In the genomic region with DNA sequence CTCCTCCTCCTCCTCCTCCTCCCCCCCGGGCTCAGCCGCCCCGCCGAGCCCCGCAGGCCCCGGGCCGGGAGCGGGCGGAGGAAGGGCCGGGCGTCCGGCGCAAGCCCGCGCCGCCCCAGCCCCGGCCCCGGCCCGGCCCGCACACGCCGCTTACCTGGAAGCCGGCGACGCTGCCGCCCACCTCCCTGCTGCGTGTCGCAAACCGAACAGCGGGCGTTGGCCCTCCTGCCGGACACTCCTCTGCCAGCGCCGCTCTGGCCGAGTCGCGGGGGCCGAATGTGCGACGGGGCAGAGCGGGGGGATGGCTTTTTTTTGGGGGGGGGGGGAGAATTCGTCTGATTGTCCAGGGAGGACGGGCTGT, we compare ENCODE assay signal across 10 cellular contexts. TPM values are rescaled to one million over a fixed set of nuclear protein-coding genes. Genes with fewer than 3 reads are reported as not detected.
DNase-seq lines count a peak whose midpoint lies in the region; ATAC-seq, FAIRE-seq and TF ChIP-seq lines count a peak whose summit lies in the region.
"Had no signal": no experiment of that assay in that cellular context is flagged by ENCODE, and none has a peak within 500 bp of the region (broad histone marks: within the 10 kb centered on the region; RNA-seq: fewer than 3 reads in every experiment).

No MANE protein-coding gene starts in this region.

- no peak overlapping the region for H3K4ac ChIP-seq in H9 (ENCODE audit: low read depth, low read length)

- no peak overlapping the region for H3K18ac ChIP-seq in H9 (ENCODE audit: insufficient read length, low read depth, low read length)

- H2AK5ac ChIP-seq in H9 (ENCODE audit: insufficient read length, low read length), result no peak overlapping the region

- H3K4me3 Mint-ChIP-seq in H9, result peak overlapping the region in 1 of 2 experiments; percentile 76; a peak in 2 of 5 replicates
- H3K4me3 Mint-ChIP-seq in activated naive CD8-positive, alpha-beta T cell treated with anti-CD3 and anti-CD28 coated beads for 36 hours, result peak overlapping the region; percentile 63

- H3K36me3 ChIP-seq in small intestine (ENCODE audit: control insufficient read depth in 2 of 2, insufficient read depth in 2 of 2, low read length in 2 of 2), result no peaks in the 10 kb centered on the region

- H3K27ac ChIP-seq in H9 (ENCODE audit: insufficient read length, low read depth, low read length), result no peak overlapping the region
- no peak overlapping the region for H3K27ac ChIP-seq in small intestine (ENCODE audit: low read depth in 1 of 2, low read length in 1 of 2)

- H3K9me3 Mint-ChIP-seq in H9, result peaks cover 2 to 9% of the 10 kb centered on the region in 2 experiments; a peak in 2 of 5 replicates
- no peaks in the 10 kb centered on the region for H3K9me3 Mint-ChIP-seq in activated naive CD8-positive, alpha-beta T cell treated with anti-CD3 and anti-CD28 coated beads for 36 hours

- H3K9ac ChIP-seq in H9 (ENCODE audit: extremely low read depth, insufficient read length, low read length), result no peak overlapping the region

- peaks cover 9 to 26% of the 10 kb centered on the region in 2 experiments for H3K4me1 Mint-ChIP-seq in H9
- peaks cover 20% of the 10 kb centered on the region for H3K4me1 Mint-ChIP-seq in activated naive CD8-positive, alpha-beta T cell treated with anti-CD3 and anti-CD28 coated beads for 36 hours

- ATAC-seq in GM21825 (IDR thresholded peaks at IDR 0.05; ENCODE audit: unreplicated experiment) (no peak), HG03521 (IDR thresholded peaks at IDR 0.05; ENCODE audit: unreplicated experiment) (no peak)

- no CpG with 5 or more reads among the region's 43 CpGs for WGBS in H9 (ENCODE audit: extremely low coverage, insufficient read length, low lambda C conversion rate)
- WGBS in small intestine, 3 donors, result 1 to 3% (median 2%) methylated on average over 21 to 43 of the region's 43 CpGs

- H2BK20ac ChIP-seq in H9 (ENCODE audit: low read depth, low read length, poor library complexity, severe bottlenecking), result no peak overlapping the region

- H3K9me3 ChIP-seq in H9 (ENCODE audit: control insufficient read depth, low read depth, low read length) (no peaks in the 10 kb centered on the region), small intestine (ENCODE audit: control insufficient read depth, low read depth) (no peaks in the 10 kb centered on the region)

- H3K4me3 ChIP-seq in iPS-11a (ENCODE audit: low read depth, low read length) (peak overlapping the region; percentile 17), small intestine (ENCODE audit: low read depth in 1 of 2, low read length in 2 of 2) (peak overlapping the region; percentile 11 to 12)

- H3K4me2 ChIP-seq in H9 (ENCODE audit: insufficient read depth, insufficient read length, low read length), result peak overlapping the region; percentile 62

- no peak overlapping the region for H4K8ac ChIP-seq in H9 (replicated peaks; ENCODE audit: insufficient read length, low read depth, low read length)

- H3K27ac Mint-ChIP-seq in H9, result no peak overlapping the region
- H3K27ac Mint-ChIP-seq in activated naive CD8-positive, alpha-beta T cell treated with anti-CD3 and anti-CD28 coated beads for 36 hours, result no peak overlapping the region

- no peak overlapping the region for H3K56ac ChIP-seq in H9 (ENCODE audit: insufficient read length, low read depth, low read length)

- peaks cover 14% of the 10 kb centered on the region for H3K23me2 ChIP-seq in H9 (ENCODE audit: insufficient read length, low read depth, low read length, poor library complexity, severe bottlenecking)

- no peak for FAIRE-seq in small intestine (lab: Jason Lieb, UNC)

- no peak overlapping the region for H3T11ph ChIP-seq in H9 (ENCODE audit: low read length)

- no peaks in the 10 kb centered on the region for H3K79me1 ChIP-seq in H9 (ENCODE audit: insufficient read depth, low read depth, low read length, poor library complexity, severe bottlenecking)

- H2BK5ac ChIP-seq in H9 (ENCODE audit: insufficient read length, low read length), result no peak overlapping the region

- H3K4me1 ChIP-seq in H9 (ENCODE audit: insufficient read depth, low read length) (no peaks in the 10 kb centered on the region), small intestine (ENCODE audit: control insufficient read depth in 2 of 2, insufficient read depth in 1 of 2, low read depth in 1 of 2, low read length in 1 of 2) (no peaks in the 10 kb centered on the region)

- no peak overlapping the region for H3K14ac ChIP-seq in H9 (ENCODE audit: insufficient read depth, low read length)

- peaks cover 2% of the 10 kb centered on the region for H4K20me1 ChIP-seq in H9 (ENCODE audit: control insufficient read depth, insufficient read depth, insufficient read length)

- H2BK120ac ChIP-seq in H9 (ENCODE audit: low read depth, low read length, poor library complexity, severe bottlenecking), result no peak overlapping the region

- H2BK12ac ChIP-seq in H9 (ENCODE audit: insufficient read length, low read depth, low read length), result no peak overlapping the region

- H3K36me3 Mint-ChIP-seq in H9 (ENCODE audit: insufficient read depth in 1 of 3, low read depth in 3 of 3), result no peaks in the 10 kb centered on the region
- no peaks in the 10 kb centered on the region for H3K36me3 Mint-ChIP-seq in activated naive CD8-positive, alpha-beta T cell treated with anti-CD3 and anti-CD28 coated beads for 36 hours

- TF ChIP-seq CTCF in H9 (conservative IDR thresholded peaks at IDR 0.05), result no peak

- no peak overlapping the region for H2AFZ ChIP-seq in H9 (ENCODE audit: low read length)

- no peak overlapping the region for H3K23ac ChIP-seq in H9 (ENCODE audit: insufficient read length, low read depth, low read length)

- no peaks in the 10 kb centered on the region for H3K79me2 ChIP-seq in H9 (ENCODE audit: insufficient read depth, low read length)

- H3K27me3 ChIP-seq in H9 (ENCODE audit: insufficient read depth, low read length) (peaks cover 48% of the 10 kb centered on the region), small intestine (ENCODE audit: control insufficient read depth in 2 of 2, insufficient read depth in 2 of 2, low read length in 2 of 2) (peaks cover 36 to 38% of the 10 kb centered on the region in 2 donors)

- no peak for DNase-seq in H9
- no peak for DNase-seq in activated naive CD8-positive, alpha-beta T cell treated with anti-CD3 and anti-CD28 coated beads for 36 hours
- DNase-seq in small intestine, result no peak
- no peak for DNase-seq in SW 1271 (lab: John Stamatoyannopoulos, UW)
- DNase-seq in amniotic stem cell (lab: John Stamatoyannopoulos, UW), result no peak
- DNase-seq: NCI-H1694, T-helper 2 cell had no signal

- peaks cover 90% of the 10 kb centered on the region for H3K27me3 Mint-ChIP-seq in H9 (ENCODE audit: low read depth)
- peaks cover 78% of the 10 kb centered on the region for H3K27me3 Mint-ChIP-seq in activated naive CD8-positive, alpha-beta T cell treated with anti-CD3 and anti-CD28 coated beads for 36 hours

- H2BK15ac ChIP-seq in H9 (ENCODE audit: low read depth, low read length), result no peak overlapping the region

- no peak overlapping the region for H4K5ac ChIP-seq in H9 (ENCODE audit: insufficient read length, low read depth, low read length)

- no peak overlapping the region for H4K91ac ChIP-seq in H9 (ENCODE audit: insufficient read length, low read depth, low read length)

RNA-seq across cellular contexts. Expression of gene IGF2, which starts 1.1 kb away (rescaled TPM):
- total RNA-seq in H9 (2021), result 2.8 and 3.1 TPM in 2 replicates
- total RNA-seq in activated naive CD8-positive, alpha-beta T cell treated with anti-CD3 and anti-CD28 coated beads for 36 hours, result under 1 TPM; 0.06 to 0.08 TPM
- polyA plus RNA-seq in small intestine, result 10 to 100 TPM in 1 of 3 donors, under 1 TPM in 2; 0.45 to 20.4 (median 0.81) TPM

RNA-seq across cellular contexts. Expression of gene INS, which starts 23.0 kb away (rescaled TPM):
- total RNA-seq in H9 (2021), result not detected in 2 replicates
- total RNA-seq in activated naive CD8-positive, alpha-beta T cell treated with anti-CD3 and anti-CD28 coated beads for 36 hours, result not detected
- 100 to 1,000 TPM in 1 of 3 donors, 10 to 100 TPM in 1, under 1 TPM in 1; 0.58 to 124 (median 60.8) TPM for polyA plus RNA-seq in small intestine

RNA-seq across cellular contexts. Expression of gene TH, which starts 33.6 kb away (rescaled TPM):
- total RNA-seq in H9 (2021), result not detected in 2 replicates
- not detected for total RNA-seq in activated naive CD8-positive, alpha-beta T cell treated with anti-CD3 and anti-CD28 coated beads for 36 hours
- 1 to 10 TPM in 1 of 3 donors, not detected in 2; 1.7 TPM for polyA plus RNA-seq in small intestine
